Comparison of ENCODE assay signal across 8 cellular contexts in genomic region chr22:41216984-41217383, GRCh38. TPM values are rescaled to one million over a fixed set of nuclear protein-coding genes. Genes with fewer than 3 reads are reported as not detected.
DNase-seq lines count a peak whose midpoint lies in the region; ATAC-seq, FAIRE-seq and TF ChIP-seq lines count a peak whose summit lies in the region.

No MANE protein-coding gene starts in this region.

- no peak overlapping the region for H2BK5ac ChIP-seq in H1 (ENCODE audit: low read depth, low read length)

- no peak overlapping the region for H2BK20ac ChIP-seq in H1 (ENCODE audit: low read length)

- H3K56ac ChIP-seq in H1 (replicated peaks; ENCODE audit: insufficient read length, low read depth, low read length): no peak overlapping the region

- peaks cover 18% of the 10 kb centered on the region for H3K9me3 Mint-ChIP-seq in nephron
- no peaks in the 10 kb centered on the region for H3K9me3 Mint-ChIP-seq in naive thymus-derived CD8-positive, alpha-beta T cell

- no peak overlapping the region for H2AFZ ChIP-seq in H1 (ENCODE audit: low read length)

- H3K4me3 ChIP-seq in NT2/D1 (ENCODE audit: insufficient read length, low read depth): no peak overlapping the region
- no peak overlapping the region for H3K4me3 ChIP-seq in H1 (ENCODE audit: extremely low read depth in 1 of 4, insufficient read depth in 2 of 4, low read depth in 3 of 4, low read length in 4 of 4)

- no peak overlapping the region for H2BK15ac ChIP-seq in H1 (ENCODE audit: low read length)

- TF ChIP-seq CTCF in H1 (IDR thresholded peaks at IDR 0.05; ENCODE audit: control extremely low read depth in 1 of 3, insufficient read depth in 1 of 3, low read depth in 1 of 3, low read length in 3 of 3): no peak
- no peak for TF ChIP-seq CTCF in nephron (IDR thresholded peaks at IDR 0.05; ENCODE audit: unreplicated experiment in 3 of 3)

- no peak overlapping the region for H4K5ac ChIP-seq in H1 (ENCODE audit: insufficient read length, low read depth, low read length)

- TF ChIP-seq RAD21 in H1 (IDR thresholded peaks at IDR 0.05 in 1 of 2, conservative IDR thresholded peaks at IDR 0.05 in 1 of 2; ENCODE audit: low read depth in 2 of 2, low read length in 2 of 2): no peak

- WGBS in H1 (ENCODE audit: extremely low coverage in 1 of 2, insufficient coverage in 1 of 2, insufficient read length in 1 of 2, insufficient replicate concordance in 2 of 2, low coverage in 1 of 2, low lambda C conversion rate in 2 of 2, missing lambda C conversion rate in 1 of 2), 2 experiments: 95% methylated on average over 11 of the region's 13 CpGs; no CpG with 5 or more reads in 1 of the 2 experiments

- H3K9ac ChIP-seq in NT2/D1 (ENCODE audit: insufficient read length, low read depth): peak overlapping the region; percentile 42
- H3K9ac ChIP-seq in H1 (replicated peaks in 1 of 4; ENCODE audit: extremely low read depth in 1 of 4, low read depth in 3 of 4, low read length in 3 of 4): no peak overlapping the region; a peak in 1 of 7 replicates

- no peaks in the 10 kb centered on the region for H3K79me1 ChIP-seq in H1 (ENCODE audit: low read depth, low read length)

- no peak overlapping the region for H2BK12ac ChIP-seq in H1 (ENCODE audit: low read depth, low read length)

- H3K4me3 Mint-ChIP-seq in nephron: peak overlapping the region in 2 of 3 experiments; percentile 6 to 30
- peak overlapping the region in 1 of 10 donors; percentile 55 for H3K4me3 Mint-ChIP-seq in naive thymus-derived CD8-positive, alpha-beta T cell

- POLR2A ChIA-PET in H1 (lab: Charles Lee; ENCODE audit: partially characterized antibody): interaction anchor here (1.0 to 2.8 kb wide), 8 partner anchors 10 to 32 kb away, joined by 3 to 10 read pairs (median 6); no protein-coding TSS in a partner anchor
- POLR2A ChIA-PET in naive thymus-derived CD8-positive, alpha-beta T cell (lab: Charles Lee): interaction anchor here (1.2 kb wide), 1 partner anchor 21 kb away, joined by 4 read pairs; no protein-coding TSS in a partner anchor

- H3K9me3 ChIP-seq in NT2/D1 (ENCODE audit: insufficient read depth, low read length) (peaks cover 4% of the 10 kb centered on the region; the same call in 1 of the 2 replicates), H1 (ENCODE audit: insufficient read depth in 2 of 2, low read depth in 1 of 2, low read length in 1 of 2) (no peaks in the 10 kb centered on the region; a peak in 2 of 4 replicates)

- peaks cover 61% of the 10 kb centered on the region for H3K36me3 ChIP-seq in NT2/D1 (ENCODE audit: insufficient read depth, insufficient read length, low read length)
- H3K36me3 ChIP-seq in H1 (ENCODE audit: control insufficient read depth in 2 of 4, insufficient read depth in 4 of 4, low read length in 3 of 4): peaks cover 12 to 37% (median 20%) of the 10 kb centered on the region in 4 experiments

- CTCF ChIA-PET in H1 (lab: Charles Lee; ENCODE audit: partially characterized antibody): interaction anchor here (2.3 to 2.6 kb wide), 2 partner anchors 21 to 29 kb away, joined by 7 to 11 read pairs; no protein-coding TSS in a partner anchor

- no peak for TF ChIP-seq EP300 in H1 (IDR thresholded peaks at IDR 0.05; ENCODE audit: borderline replicate concordance in 1 of 2, low read depth in 2 of 2, low read length in 2 of 2)

- H3K27me3 Mint-ChIP-seq in nephron (ENCODE audit: low read depth): no peaks in the 10 kb centered on the region
- H3K27me3 Mint-ChIP-seq in naive thymus-derived CD8-positive, alpha-beta T cell: no peaks in the 10 kb centered on the region

- H2BK120ac ChIP-seq in H1 (replicated peaks; ENCODE audit: low read depth, low read length): no peak overlapping the region

- no peak overlapping the region; the same call in 1 of the 2 replicates for H4K8ac ChIP-seq in H1 (ENCODE audit: extremely low read depth, insufficient read depth, low read length)

- no peaks in the 10 kb centered on the region for H4K20me1 ChIP-seq in H1 (replicated peaks in 1 of 2; ENCODE audit: control insufficient read depth in 1 of 2, insufficient read depth in 2 of 2, low read length in 2 of 2)

- H3K23ac ChIP-seq in H1 (ENCODE audit: insufficient read length): no peak overlapping the region

- TF ChIP-seq POLR2A in H1 (IDR thresholded peaks at IDR 0.05; ENCODE audit: control extremely low read depth in 1 of 2, low read depth in 2 of 2, low read length in 2 of 2): no peak
- no peak for TF ChIP-seq POLR2A in GM12891 (IDR thresholded peaks at IDR 0.05; ENCODE audit: low read depth, low read length)

- H3K36me3 Mint-ChIP-seq in nephron (ENCODE audit: low read depth): peaks cover 69% of the 10 kb centered on the region
- H3K36me3 Mint-ChIP-seq in naive thymus-derived CD8-positive, alpha-beta T cell: peaks cover 0 to 65% (median 33%) of the 10 kb centered on the region in 3 donors

- peak overlapping the region; percentile 89 to 95 (median 91) for H3K27ac Mint-ChIP-seq in nephron
- peak overlapping the region in 4 of 10 donors; percentile 35 to 92 (median 62) for H3K27ac Mint-ChIP-seq in naive thymus-derived CD8-positive, alpha-beta T cell

- H4K91ac ChIP-seq in H1 (replicated peaks; ENCODE audit: insufficient read length, low read length): no peak overlapping the region

- DNase-seq in DMS153 (lab: John Stamatoyannopoulos, UW): peak; percentile 39
- DNase-seq in NT2/D1 (ENCODE audit: low read depth, low spot score): no peak
- no peak for DNase-seq in H1 (ENCODE audit: low read depth in 1 of 2, low spot score in 2 of 2)
- no peak for DNase-seq in naive thymus-derived CD8-positive, alpha-beta T cell
- DNase-seq in GM12891 (ENCODE audit: insufficient read length, low spot score): no peak
- DNase-seq in SIG-M5 (lab: John Stamatoyannopoulos, UW): no peak

- no peak overlapping the region for H3K18ac ChIP-seq in H1 (ENCODE audit: extremely low read depth, low read length)

- H3K23me2 ChIP-seq in H1 (ENCODE audit: low read depth, low read length): no peaks in the 10 kb centered on the region

- H3K4me1 ChIP-seq in NT2/D1 (ENCODE audit: insufficient read depth, insufficient read length) (peaks cover 12% of the 10 kb centered on the region), H1 (replicated peaks in 1 of 4; ENCODE audit: control insufficient read depth in 3 of 4, insufficient read depth in 4 of 4, low read length in 3 of 4) (peaks cover 0 to 12% (median 6%) of the 10 kb centered on the region in 4 experiments; a peak in 6 of 7 replicates)

- no peaks in the 10 kb centered on the region for H3K79me2 ChIP-seq in H1 (ENCODE audit: control insufficient read depth in 1 of 2, insufficient read depth in 2 of 2, low read length in 2 of 2)

- no peaks in the 10 kb centered on the region for H3K27me3 ChIP-seq in NT2/D1 (ENCODE audit: insufficient read depth, insufficient read length)
- no peaks in the 10 kb centered on the region for H3K27me3 ChIP-seq in H1 (replicated peaks in 1 of 4; ENCODE audit: control insufficient read depth in 3 of 4, extremely low read depth in 1 of 4, insufficient read depth in 3 of 4, low read length in 3 of 4)

- 0 out of 2 replicates have a peak overlapping the region, but pooled peaks have one; percentile 9 for H3K27ac ChIP-seq in H1 (ENCODE audit: low read depth, low read length)

- no peak overlapping the region for H3K4ac ChIP-seq in H1 (replicated peaks; ENCODE audit: insufficient read length, low read depth, low read length)

- no peak overlapping the region for H3K4me2 ChIP-seq in H1 (ENCODE audit: insufficient read depth in 1 of 2, low read depth in 2 of 2, low read length in 2 of 2)

- ATAC-seq in HG02840 (IDR thresholded peaks at IDR 0.05; ENCODE audit: low FRiP score, unreplicated experiment): no peak
- ATAC-seq in naive thymus-derived CD8-positive, alpha-beta T cell: no peak

- no peak overlapping the region for H2AK5ac ChIP-seq in H1 (ENCODE audit: low read depth, low read length)

- H3K4me1 Mint-ChIP-seq in nephron: peaks cover 14% of the 10 kb centered on the region
- H3K4me1 Mint-ChIP-seq in naive thymus-derived CD8-positive, alpha-beta T cell: peaks cover 11 to 22% (median 16%) of the 10 kb centered on the region in 4 donors

- H3K14ac ChIP-seq in H1 (ENCODE audit: insufficient read length): no peak overlapping the region

- FAIRE-seq in H1 (lab: Jason Lieb, UNC): no peak
- no peak for FAIRE-seq in GM12891 (lab: Jason Lieb, UNC)

TF ChIP-seq in H1, 55 proteins besides CTCF, POLR2A, EP300 and RAD21 (continues in another document):
- TF ChIP-seq TBP (IDR thresholded peaks at IDR 0.05; ENCODE audit: low read depth, low read length): no peak
- TF ChIP-seq CHD1 (IDR thresholded peaks at IDR 0.05; ENCODE audit: low read depth, low read length): no peak
- no peak for TF ChIP-seq CHD2 (IDR thresholded peaks at IDR 0.05; ENCODE audit: low read length)

TF ChIP-seq in GM12891, 5 proteins besides CTCF, POLR2A, EP300 and RAD21 (continues in another document):
- no peak for TF ChIP-seq POU2F2 (IDR thresholded peaks at IDR 0.05; ENCODE audit: low read depth, low read length)
- no peak for TF ChIP-seq TAF1 (IDR thresholded peaks at IDR 0.05; ENCODE audit: low read depth, low read length)
- no peak for TF ChIP-seq SPI1 (IDR thresholded peaks at IDR 0.05; ENCODE audit: low read depth, low read length)

RNA-seq across cellular contexts. Expression of gene L3MBTL2, which starts 11.9 kb away (rescaled TPM):
- 23.9 and 24.4 TPM in 2 replicates for total RNA-seq in H1 (2021; fragmentation: NEBNext Ultra II Directional; extraction: Animal tissue kit (Norgen Biotek cat#: 25700))
- polyA plus RNA-seq in H1 (2011; rRNA removed): 24.9 and 30.1 TPM in 2 replicates
- 29.0 TPM for polyA plus RNA-seq in H1 (2011; cell fraction: cytosol; rRNA removed)
- polyA plus RNA-seq in H1 (2011; cell fraction: nucleus; rRNA removed): 47.9 TPM
- polyA plus RNA-seq in H1 (2012, experiment 1 of 2): 16.7 to 28.2 TPM (median 25.1 TPM) in 4 replicates
- polyA plus RNA-seq in H1 (2012, experiment 2 of 2): 20.3 TPM
- polyA plus RNA-seq in H1 (2013, experiment 1 of 2): 15.2 TPM
- 14.0 TPM for polyA plus RNA-seq in H1 (2013, experiment 2 of 2)
- polyA minus RNA-seq in H1 (2011; rRNA and poly(A)+ RNA removed): 34.6 and 35.3 TPM in 2 replicates
- 11.9 TPM for polyA minus RNA-seq in H1 (2011; cell fraction: cytosol; rRNA and poly(A)+ RNA removed)
- polyA minus RNA-seq in H1 (2011; cell fraction: nucleus; rRNA and poly(A)+ RNA removed): 18.2 TPM
- total RNA-seq in naive thymus-derived CD8-positive, alpha-beta T cell: 10 to 100 TPM; 42.2 to 44.2 TPM
- 10 to 100 TPM; 27.5 to 39.9 (median 34.0) TPM for polyA plus RNA-seq in naive thymus-derived CD8-positive, alpha-beta T cell
- polyA plus RNA-seq in GM12891 (2012; ENCODE audit: low read depth, missing spikeins): 17.4 TPM

RNA-seq across cellular contexts. Expression of gene CHADL, which starts 23.7 kb away (rescaled TPM):
- 0.78 and 0.84 TPM in 2 replicates for total RNA-seq in H1 (2021; fragmentation: NEBNext Ultra II Directional; extraction: Animal tissue kit (Norgen Biotek cat#: 25700))
- 1.4 and 2.2 TPM in 2 replicates for polyA plus RNA-seq in H1 (2011; rRNA removed)
- 0.90 TPM for polyA plus RNA-seq in H1 (2011; cell fraction: cytosol; rRNA removed)
- polyA plus RNA-seq in H1 (2011; cell fraction: nucleus; rRNA removed): 2.2 TPM
- polyA plus RNA-seq in H1 (2012, experiment 1 of 2): 0.17 to 0.53 TPM (median 0.47 TPM) in 4 replicates
- polyA plus RNA-seq in H1 (2012, experiment 2 of 2): 0.73 TPM
- polyA plus RNA-seq in H1 (2013, experiment 1 of 2): 0.57 TPM
- polyA plus RNA-seq in H1 (2013, experiment 2 of 2): 0.55 TPM
- polyA minus RNA-seq in H1 (2011; rRNA and poly(A)+ RNA removed): 0.29 and 0.32 TPM in 2 replicates
- not detected for polyA minus RNA-seq in H1 (2011; cell fraction: cytosol; rRNA and poly(A)+ RNA removed)
- polyA minus RNA-seq in H1 (2011; cell fraction: nucleus; rRNA and poly(A)+ RNA removed): 2.7 TPM
- total RNA-seq in naive thymus-derived CD8-positive, alpha-beta T cell: under 1 TPM; 0.83 to 0.85 TPM
- polyA plus RNA-seq in naive thymus-derived CD8-positive, alpha-beta T cell: 1 to 10 TPM in 2 of 3 donors, under 1 TPM in 1; 0.49 to 1.7 (median 1.3) TPM
- not detected for polyA plus RNA-seq in GM12891 (2012; ENCODE audit: low read depth, missing spikeins)
